20 cellular contexts compared by ENCODE assay signal in the genomic region with DNA sequence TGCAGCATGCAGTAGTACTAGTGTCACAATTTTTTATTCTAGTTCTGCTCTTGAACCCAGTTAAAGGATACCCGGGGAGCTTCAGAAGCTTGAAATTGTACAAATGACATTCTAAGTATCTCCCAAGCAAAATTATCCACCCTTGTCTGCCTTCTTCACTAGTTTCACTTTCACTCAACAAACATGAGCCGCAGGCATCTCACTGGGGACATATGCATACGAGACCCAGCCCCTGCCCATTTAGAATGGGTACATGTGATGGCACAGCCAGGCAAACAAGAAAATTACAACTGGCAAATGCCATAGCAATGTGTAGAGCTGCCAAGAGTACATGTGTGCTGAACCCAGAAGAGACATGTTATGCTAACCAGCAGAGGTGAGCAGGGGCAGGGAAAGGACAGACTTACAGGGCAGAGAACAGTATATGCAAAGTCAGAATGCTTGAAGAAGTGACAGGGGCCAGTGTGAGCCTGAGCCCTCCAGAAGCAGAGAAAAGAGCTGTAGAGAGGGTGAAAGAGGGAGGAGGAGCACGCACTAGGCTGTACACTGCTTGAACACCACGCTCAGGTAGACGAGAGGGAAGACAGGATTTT. TPM values are rescaled to one million over a fixed set of nuclear protein-coding genes. Genes with fewer than 3 reads are reported as not detected.
DNase-seq lines count a peak whose midpoint lies in the region; ATAC-seq and TF ChIP-seq lines count a peak whose summit lies in the region.
"Had no signal": no experiment of that assay in that cellular context is flagged by ENCODE, and none has a peak within 500 bp of the region (broad histone marks: within the 10 kb centered on the region; RNA-seq: fewer than 3 reads in every experiment).

No MANE protein-coding gene starts in this region.

- H3K4me3 ChIP-seq in right lobe of liver: no peak overlapping the region
- no peak overlapping the region for H3K4me3 ChIP-seq in thyroid gland (replicated peaks in 1 of 3)
- H3K4me3 ChIP-seq in lower leg skin (ENCODE audit: low read depth, poor library complexity, severe bottlenecking): no peak overlapping the region
- H3K4me3 ChIP-seq: body of pancreas, prostate gland, suprapubic skin had no signal

- DNase-seq in activated T-cell treated with anti-CD3 and anti-CD28 coated beads, Interleukin-2, amount 50 U/mL, for 72 hours: no peak
- no peak for DNase-seq in activated T-cell treated with anti-CD3 and anti-CD28 coated beads, Interleukin-2, amount 50 U/mL, for 24 hours
- DNase-seq in T-helper 17 cell (no peak), right lobe of liver (peak in 1 of 3 donors; percentile 19), thyroid gland (no peak), lower leg skin (ENCODE audit: low spot score in 2 of 2) (no peak), activated gamma-delta T cell treated with Interleukin-2 at 50 U/mL for 16 hours (no peak)
- DNase-seq: activated CD4-positive, alpha-beta T cell treated with anti-CD3 and anti-CD28 coated beads for 48 hours; activated T-cell treated with anti-CD3 and anti-CD28 coated beads, Interleukin-2, amount 50 U/mL, for 48 hours; body of pancreas; cortex of kidney; GOT3; Kasumi-1; mammary epithelial cell; NCI-H1092 treated with DMSO at 0.1 percent for 48 hours; small intestine had no signal

- H3K4me1 ChIP-seq in right lobe of liver: peaks cover 4 to 15% (median 9%) of the 10 kb centered on the region in 4 donors
- H3K4me1 ChIP-seq in thyroid gland: peaks cover 22 to 25% of the 10 kb centered on the region in 2 donors
- H3K4me1 ChIP-seq: prostate gland had no signal

- H3K27me3 ChIP-seq in right lobe of liver (no peaks in the 10 kb centered on the region), thyroid gland (no peaks in the 10 kb centered on the region)
- H3K27me3 ChIP-seq: body of pancreas, suprapubic skin had no signal

- no peaks in the 10 kb centered on the region for H3K36me3 ChIP-seq in right lobe of liver
- H3K36me3 ChIP-seq in thyroid gland: peaks cover 1 to 2% of the 10 kb centered on the region in 2 donors
- H3K36me3 ChIP-seq: prostate gland had no signal

- H3K9me3 ChIP-seq in T-helper 17 cell (ENCODE audit: control insufficient read depth, low read length, poor library complexity, severe bottlenecking) (no peaks in the 10 kb centered on the region), right lobe of liver (no peaks in the 10 kb centered on the region), thyroid gland (no peaks in the 10 kb centered on the region)
- H3K9me3 ChIP-seq: body of pancreas, prostate gland, suprapubic skin had no signal

- H3K27ac Mint-ChIP-seq in activated T-cell treated with anti-CD3 and anti-CD28 coated beads, Interleukin-2, amount 50 U/mL, for 72 hours: peak overlapping the region; percentile 5
- no peak overlapping the region for H3K27ac Mint-ChIP-seq in activated T-cell treated with anti-CD3 and anti-CD28 coated beads, Interleukin-2, amount 50 U/mL, for 24 hours
- peak overlapping the region; percentile 93 for H3K27ac Mint-ChIP-seq in T-helper 17 cell

- H3K4me1 Mint-ChIP-seq in activated T-cell treated with anti-CD3 and anti-CD28 coated beads, Interleukin-2, amount 50 U/mL, for 72 hours (ENCODE audit: low read depth): peaks cover 23% of the 10 kb centered on the region
- H3K4me1 Mint-ChIP-seq in activated T-cell treated with anti-CD3 and anti-CD28 coated beads, Interleukin-2, amount 50 U/mL, for 24 hours (ENCODE audit: low read depth): peaks cover 15% of the 10 kb centered on the region
- H3K4me1 Mint-ChIP-seq in T-helper 17 cell: peaks cover 18% of the 10 kb centered on the region

- no peak overlapping the region for H3K4me3 Mint-ChIP-seq in activated T-cell treated with anti-CD3 and anti-CD28 coated beads, Interleukin-2, amount 50 U/mL, for 72 hours
- no peak overlapping the region for H3K4me3 Mint-ChIP-seq in activated T-cell treated with anti-CD3 and anti-CD28 coated beads, Interleukin-2, amount 50 U/mL, for 24 hours
- peak overlapping the region; percentile 73 for H3K4me3 Mint-ChIP-seq in T-helper 17 cell
- H3K4me3 Mint-ChIP-seq: naive thymus-derived CD8-positive, alpha-beta T cell had no signal

- H3K9me3 Mint-ChIP-seq in activated T-cell treated with anti-CD3 and anti-CD28 coated beads, Interleukin-2, amount 50 U/mL, for 72 hours: no peaks in the 10 kb centered on the region
- H3K9me3 Mint-ChIP-seq in activated T-cell treated with anti-CD3 and anti-CD28 coated beads, Interleukin-2, amount 50 U/mL, for 24 hours: no peaks in the 10 kb centered on the region
- H3K9me3 Mint-ChIP-seq: naive thymus-derived CD8-positive, alpha-beta T cell had no signal

- H3K27ac ChIP-seq in right lobe of liver (peak overlapping the region; percentile 30 to 50 (median 44)), thyroid gland (peak overlapping the region; percentile 16 to 66 (median 59))
- H3K27ac ChIP-seq: body of pancreas, prostate gland, suprapubic skin had no signal

- peaks cover 10 to 28% of the 10 kb centered on the region in 2 donors for H3K36me3 Mint-ChIP-seq in activated T-cell treated with anti-CD3 and anti-CD28 coated beads, Interleukin-2, amount 50 U/mL, for 72 hours (ENCODE audit: insufficient read depth in 2 of 2)
- H3K36me3 Mint-ChIP-seq in activated T-cell treated with anti-CD3 and anti-CD28 coated beads, Interleukin-2, amount 50 U/mL, for 24 hours (ENCODE audit: low read depth): peaks cover 95% of the 10 kb centered on the region
- peaks cover 12% of the 10 kb centered on the region for H3K36me3 Mint-ChIP-seq in T-helper 17 cell (ENCODE audit: low read depth)

- TF ChIP-seq CTCF in right lobe of liver (IDR thresholded peaks at IDR 0.05) (no peak), thyroid gland (IDR thresholded peaks at IDR 0.05) (no peak), lower leg skin (IDR thresholded peaks at IDR 0.05) (no peak)

- H3K27me3 Mint-ChIP-seq in activated T-cell treated with anti-CD3 and anti-CD28 coated beads, Interleukin-2, amount 50 U/mL, for 72 hours (ENCODE audit: low read depth): no peaks in the 10 kb centered on the region
- no peaks in the 10 kb centered on the region for H3K27me3 Mint-ChIP-seq in activated T-cell treated with anti-CD3 and anti-CD28 coated beads, Interleukin-2, amount 50 U/mL, for 24 hours
- H3K27me3 Mint-ChIP-seq in T-helper 17 cell: no peaks in the 10 kb centered on the region
- H3K27me3 Mint-ChIP-seq: naive thymus-derived CD8-positive, alpha-beta T cell had no signal

- intact Hi-C loops in right lobe of liver (cut with DNase I): no loop called here
- intact Hi-C loops in thyroid gland (cut with DNase I): no loop called here
- intact Hi-C loops in lower leg skin (cut with DNase I; ENCODE audit: low total_unique reads): no loop called here

- TF ChIP-seq POLR2A in right lobe of liver (IDR thresholded peaks at IDR 0.05) (no peak), thyroid gland (IDR thresholded peaks at IDR 0.05) (no peak), lower leg skin (IDR thresholded peaks at IDR 0.05) (no peak)

- peak in 1 of 2 donors; percentile 19 for ATAC-seq in activated T-cell treated with anti-CD3 and anti-CD28 coated beads, Interleukin-2, amount 50 U/mL, for 72 hours (replicated peaks in 1 of 2)
- ATAC-seq in T-helper 17 cell (peak; percentile 37), right lobe of liver (peak; percentile 39 to 51 (median 44)), HG02678 (IDR thresholded peaks at IDR 0.05; ENCODE audit: unreplicated experiment) (no peak)
- ATAC-seq: body of pancreas; naive thymus-derived CD8-positive, alpha-beta T cell had no signal

- 58% methylated on average over 6 of the region's 6 CpGs for WGBS in right lobe of liver (ENCODE audit: insufficient coverage, low coverage, low lambda C conversion rate, missing lambda C conversion rate)
- 66 to 77% methylated on average over 6 of the region's 6 CpGs for WGBS in thyroid gland, 2 donors
- WGBS in lower leg skin, 2 donors: 74 to 77% methylated on average over 6 of the region's 6 CpGs

RNA-seq across cellular contexts. Expression of gene GINS2, which starts 8.3 kb away (rescaled TPM):
- 10 to 100 TPM; 32.6 to 55.6 TPM for total RNA-seq in activated T-cell treated with anti-CD3 and anti-CD28 coated beads, Interleukin-2, amount 50 U/mL, for 72 hours
- 1 to 10 TPM in 1 of 2 donors, under 1 TPM in 1; 0.86 to 1.5 TPM for total RNA-seq in T-helper 17 cell
- 1 to 10 TPM in 4 of 6 experiments, under 1 TPM in 2; 0.49 to 4.7 (median 1.3) TPM for total RNA-seq in right lobe of liver
- 1 to 10 TPM in 1 of 4 donors, under 1 TPM in 3; 0.24 to 1.2 (median 0.55) TPM for total RNA-seq in thyroid gland
- total RNA-seq in lower leg skin: under 1 TPM in 3 of 4 donors, not detected in 1; 0.38 to 0.98 (median 0.91) TPM

Comparison
In these comparisons a context has a peak if more than half of its experiments do, and no peak if none do; other contexts are left out.
1. RNA of gene GINS2, which starts 8.3 kb away (total RNA-seq): 32.6 to 55.6 TPM in activated T-cell treated with anti-CD3 and anti-CD28 coated beads, Interleukin-2, amount 50 U/mL, for 72 hours; 0.49 to 4.7 TPM in right lobe of liver, 0.86 to 1.5 TPM in T-helper 17 cell, 0.38 to 0.98 TPM in lower leg skin and 0.24 to 1.2 TPM in thyroid gland; every median in the first group is over 4 times any median in the second.